8 cellular contexts compared by ENCODE assay signal in the genomic region with DNA sequence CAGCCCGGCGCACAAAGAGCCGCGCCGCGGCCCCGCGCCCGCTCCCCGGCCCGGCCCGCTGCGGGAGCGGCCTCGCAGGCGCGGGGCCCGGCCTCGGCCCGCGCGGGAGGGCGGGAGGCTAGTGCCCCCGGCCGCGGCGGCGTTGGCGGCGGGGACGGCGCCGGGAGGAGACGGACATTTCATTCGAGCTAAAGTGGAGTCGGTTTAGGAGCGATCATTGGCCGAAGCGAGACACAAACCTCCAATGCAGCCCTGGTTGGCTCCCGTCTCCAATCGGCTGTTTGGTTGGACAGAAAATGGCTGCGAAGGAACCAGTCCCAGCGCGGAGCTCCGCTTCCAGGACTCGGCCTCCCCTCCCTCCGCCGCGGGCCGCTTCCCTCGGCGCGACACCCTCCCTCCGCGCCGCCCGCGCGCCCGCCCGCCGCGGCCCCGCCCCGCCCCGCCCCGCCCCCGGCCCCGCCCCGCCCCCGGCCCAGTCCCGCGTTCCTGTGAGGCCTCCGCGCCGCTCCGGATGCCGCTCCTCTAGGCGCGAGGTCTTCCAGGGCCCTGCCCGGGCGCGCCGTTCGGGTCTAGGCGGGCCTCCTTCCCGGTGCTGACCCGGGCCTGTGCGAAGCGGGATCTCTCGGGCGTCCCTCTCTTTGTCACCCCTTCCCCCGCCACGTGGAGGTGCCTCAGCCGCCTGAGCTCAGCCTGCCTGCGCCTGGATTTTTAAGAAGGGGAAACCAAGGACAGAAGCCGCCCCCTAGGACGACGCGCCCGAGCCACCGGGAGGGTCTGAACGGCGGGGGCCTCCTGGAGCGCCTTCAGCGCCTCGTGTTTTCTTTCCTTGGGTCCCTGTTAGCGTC. TPM values are rescaled to one million over a fixed set of nuclear protein-coding genes. Genes with fewer than 3 reads are reported as not detected.
DNase-seq lines count a peak whose midpoint lies in the region; ATAC-seq and FAIRE-seq lines count a peak whose summit lies in the region.

A gene (minus strand): TSS at position 309 of the 845 bp plus-strand sequence. CDS start 2,757 bp downstream, outside the sequence.

- peak within 1 kb of the TSS; percentile 85 for H3K27ac Mint-ChIP-seq in activated CD8-positive, alpha-beta memory T cell treated with anti-CD3 and anti-CD28 coated beads, Interleukin-2, amount 10 ng/mL, durations not matched to agents 7 days and 5 days

- FAIRE-seq in HTR-8/SVneo (lab: Jason Lieb, UNC): peak; percentile 74

- H3K27me3 Mint-ChIP-seq in activated CD8-positive, alpha-beta memory T cell treated with anti-CD3 and anti-CD28 coated beads, Interleukin-2, amount 10 ng/mL, durations not matched to agents 7 days and 5 days: peaks cover 15% of the 10 kb centered on the region

- H3K4me1 Mint-ChIP-seq in activated CD8-positive, alpha-beta memory T cell treated with anti-CD3 and anti-CD28 coated beads, Interleukin-2, amount 10 ng/mL, durations not matched to agents 7 days and 5 days: peaks cover 20% of the 10 kb centered on the region

- ATAC-seq in GM21367 (IDR thresholded peaks at IDR 0.05; ENCODE audit: unreplicated experiment): peak; percentile 87
- peak; percentile 97 for ATAC-seq in activated CD8-positive, alpha-beta memory T cell treated with anti-CD3 and anti-CD28 coated beads, Interleukin-2, amount 10 ng/mL, durations not matched to agents 7 days and 5 days

- H3K9ac ChIP-seq in endocrine pancreas (ENCODE audit: control insufficient read depth, insufficient read depth, low read length): peak within 1 kb of the TSS; percentile 91

- H3K36me3 Mint-ChIP-seq in activated CD8-positive, alpha-beta memory T cell treated with anti-CD3 and anti-CD28 coated beads, Interleukin-2, amount 10 ng/mL, durations not matched to agents 7 days and 5 days: peaks cover 2% of the 10 kb centered on the region

- H3K9me3 ChIP-seq in endocrine pancreas (ENCODE audit: control insufficient read depth, low read length): no peaks in the 10 kb centered on the region

- no peaks in the 10 kb centered on the region for H3K36me3 ChIP-seq in endocrine pancreas (ENCODE audit: control insufficient read depth, insufficient read depth, low read length)

- DNase-seq in COLO829 (ENCODE audit: low spot score) (peak; percentile 99), HTR-8/SVneo (ENCODE audit: insufficient read length, low spot score) (peak; percentile 97), NOMO-1 treated with dmso at 0.1 percent for 144 hours (lab: John Stamatoyannopoulos, UW; ENCODE audit: unreplicated experiment) (peak; percentile 87), mesenteric fat pad (ENCODE audit: low spot score) (peak; percentile 97)
- peak; percentile 96 for DNase-seq in activated CD8-positive, alpha-beta memory T cell treated with anti-CD3 and anti-CD28 coated beads, Interleukin-2, amount 10 ng/mL, durations not matched to agents 7 days and 5 days
- peak; percentile 78 for DNase-seq in stimulated activated CD8-positive, alpha-beta memory T cell treated with anti-CD3 and anti-CD28 coated beads, Interleukin-15, amount 100 ng/mL, for 24 hours (ENCODE audit: low read depth)

- CTCF ChIA-PET in activated CD8-positive, alpha-beta memory T cell treated with anti-CD3 and anti-CD28 coated beads, Interleukin-2, amount 10 ng/mL, durations not matched to agents 7 days and 5 days (lab: Charles Lee): interaction anchor here (0.9 to 2.0 kb wide), 7 partner anchors 22 to 261 kb away, joined by 3 to 9 read pairs (median 3); a partner anchor contains a TSS

- peaks cover 14% of the 10 kb centered on the region for H3K4me1 ChIP-seq in endocrine pancreas (ENCODE audit: control insufficient read depth, insufficient read depth, low read length)

- no peaks in the 10 kb centered on the region for H3K27me3 ChIP-seq in endocrine pancreas (ENCODE audit: control insufficient read depth, insufficient read depth, low read length)

- peak within 1 kb of the TSS; percentile 79 for H3K4me3 Mint-ChIP-seq in activated CD8-positive, alpha-beta memory T cell treated with anti-CD3 and anti-CD28 coated beads, Interleukin-2, amount 10 ng/mL, durations not matched to agents 7 days and 5 days

- peak within 1 kb of the TSS; percentile 82 for H3K4me3 ChIP-seq in endocrine pancreas (ENCODE audit: control insufficient read depth, insufficient read depth, low read length)

- H3K9me3 Mint-ChIP-seq in activated CD8-positive, alpha-beta memory T cell treated with anti-CD3 and anti-CD28 coated beads, Interleukin-2, amount 10 ng/mL, durations not matched to agents 7 days and 5 days (ENCODE audit: low read depth): no peaks in the 10 kb centered on the region

RNA-seq across cellular contexts. Expression of the gene that starts here (rescaled TPM):
- 10 to 100 TPM; 23.8 to 24.2 TPM for total RNA-seq in activated CD8-positive, alpha-beta memory T cell treated with anti-CD3 and anti-CD28 coated beads, Interleukin-2, amount 10 ng/mL, durations not matched to agents 7 days and 5 days
- 30.3 TPM for total RNA-seq in mesenteric fat pad

Comparison
In these comparisons a context has a peak if more than half of its experiments do, and no peak if none do; other contexts are left out.
1. Peak in every context shown above with its lines: DNase-seq, ATAC-seq and H3K4me3 ChIP-seq.